8 cellular contexts compared by ENCODE assay signal in the genomic region with DNA sequence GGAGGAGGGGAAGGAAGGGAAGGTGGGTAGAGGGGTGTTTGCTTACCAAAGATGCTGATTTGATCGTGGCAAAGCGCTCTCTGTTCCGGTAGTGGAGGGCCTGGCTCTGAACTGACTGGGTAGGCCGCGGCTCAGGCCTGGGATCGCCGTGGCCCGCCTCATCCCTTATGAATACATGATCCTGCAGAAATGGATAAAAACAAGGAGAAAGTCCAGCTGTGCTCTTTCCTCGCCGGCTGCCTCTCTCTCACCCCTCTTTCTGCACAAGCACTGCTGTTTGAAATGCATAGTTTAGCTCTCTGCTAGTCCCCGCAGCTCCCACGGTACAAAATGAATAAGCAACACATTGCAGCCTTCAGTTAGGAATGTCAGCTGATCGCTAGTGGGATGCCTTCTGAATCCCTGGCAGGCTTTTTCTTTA.
DNase-seq lines count a peak whose midpoint lies in the region; ATAC-seq lines count a peak whose summit lies in the region.

No MANE protein-coding gene starts in this region.

- no peak for ATAC-seq in HG03571 (IDR thresholded peaks at IDR 0.05; ENCODE audit: unreplicated experiment)

- H3K4me1 ChIP-seq in HUES6 (ENCODE audit: control insufficient read depth, insufficient read depth, low read length) (peaks cover 11% of the 10 kb centered on the region), iPS-15b (ENCODE audit: control insufficient read depth, insufficient read depth, low read length) (peaks cover 8% of the 10 kb centered on the region)

- H3K9ac ChIP-seq in HUES6 (ENCODE audit: low read length) (no peak overlapping the region), iPS-15b (ENCODE audit: low read depth, low read length) (no peak overlapping the region)

- H3K36me3 ChIP-seq in HUES6 (ENCODE audit: control insufficient read depth, insufficient read depth, low read length) (no peaks in the 10 kb centered on the region), iPS-15b (ENCODE audit: control insufficient read depth, insufficient read depth, low read length) (no peaks in the 10 kb centered on the region)

- no peaks in the 10 kb centered on the region for H3K9me3 ChIP-seq in HUES6 (ENCODE audit: control insufficient read depth, insufficient read depth, low read depth, low read length)
- no peaks in the 10 kb centered on the region for H3K9me3 ChIP-seq in iPS-15b (ENCODE audit: control insufficient read depth, insufficient read depth, low read length)

- H3K4me3 ChIP-seq in HUES6 (ENCODE audit: low read depth, low read length) (peak overlapping the region; percentile 43), iPS-15b (ENCODE audit: low read depth, low read length) (peak overlapping the region; percentile 19), skeletal muscle cell (ENCODE audit: low read depth, low read length) (peak overlapping the region; percentile 41)

- H3K27me3 ChIP-seq in HUES6 (ENCODE audit: control insufficient read depth, insufficient read depth, low read length) (no peaks in the 10 kb centered on the region), iPS-15b (ENCODE audit: control insufficient read depth, insufficient read depth, low read length) (no peaks in the 10 kb centered on the region)

- DNase-seq in astrocyte of the hippocampus (ENCODE audit: low read depth, low spot score) (peak; percentile 76), skeletal muscle cell (ENCODE audit: low read depth) (peak; percentile 15), MV-4-11 (lab: John Stamatoyannopoulos, UW) (no peak)
- DNase-seq in activated T-cell treated with anti-CD3 and anti-CD28 coated beads, Interleukin-2, amount 50 U/mL, for 48 hours = no peak
- no peak for DNase-seq in stimulated activated CD4-positive, alpha-beta T cell treated with anti-CD3 and anti-CD28 coated beads, Interleukin-4, amount 100 ng/mL, for 4 hours

- H3K27ac ChIP-seq in HUES6 (ENCODE audit: low read depth, low read length) = no peak overlapping the region

Comparison
In these comparisons a context has a peak if more than half of its experiments do, and no peak if none do; other contexts are left out.
1. DNase-seq: peak in astrocyte of the hippocampus (single experiment) and skeletal muscle cell (single experiment); none in activated T-cell treated with anti-CD3 and anti-CD28 coated beads, Interleukin-2, amount 50 U/mL, for 48 hours (0 of 2), MV-4-11 (single experiment) and stimulated activated CD4-positive, alpha-beta T cell treated with anti-CD3 and anti-CD28 coated beads, Interleukin-4, amount 100 ng/mL, for 4 hours (0 of 2).
2. Peak in every context shown above with its lines, with median percentiles within 50 percentile points of each other: H3K4me3 ChIP-seq.